ENCODE assay signal across 25 cellular contexts in the genomic region with DNA sequence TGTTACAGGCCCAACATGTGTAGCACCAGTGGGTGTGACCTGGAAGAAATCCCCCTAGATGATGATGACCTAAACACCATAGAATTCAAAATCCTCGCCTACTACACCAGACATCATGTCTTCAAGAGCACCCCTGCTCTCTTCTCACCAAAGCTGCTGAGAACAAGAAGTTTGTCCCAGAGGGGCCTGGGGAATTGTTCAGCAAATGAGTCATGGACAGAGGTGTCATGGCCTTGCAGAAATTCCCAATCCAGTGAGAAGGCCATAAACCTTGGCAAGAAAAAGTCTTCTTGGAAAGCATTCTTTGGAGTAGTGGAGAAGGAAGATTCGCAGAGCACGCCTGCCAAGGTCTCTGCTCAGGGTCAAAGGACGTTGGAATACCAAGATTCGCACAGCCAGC. TPM values are rescaled to one million over a fixed set of nuclear protein-coding genes. Genes with fewer than 3 reads are reported as not detected.
A peak's percentile ranks its signal among the peaks of the same experiment; 100 is the strongest.
DNase-seq lines count a peak whose midpoint lies in the region; ATAC-seq, FAIRE-seq and TF ChIP-seq lines count a peak whose summit lies in the region.
"Had no signal": no experiment of that assay in that cellular context is flagged by ENCODE, and none has a peak within 500 bp of the region (broad histone marks: within the 10 kb centered on the region; RNA-seq: fewer than 3 reads in every experiment).

No MANE protein-coding gene starts in this region.

- H3K4me3 Mint-ChIP-seq in stimulated activated effector memory CD8-positive, alpha-beta T cell treated with anti-CD3 and anti-CD28 coated beads, Interleukin-12 subunit alpha, Interleukin-12 subunit beta, amount 100 ng/mL, for 72 hours, result no peak overlapping the region
- H3K4me3 Mint-ChIP-seq in CD4-positive, alpha-beta memory T cell, result no peak overlapping the region
- H3K4me3 Mint-ChIP-seq: central memory CD8-positive, alpha-beta T cell; stimulated activated naive CD8-positive, alpha-beta T cell treated with anti-CD3 and anti-CD28 coated beads, Interleukin-15, amount 100 ng/mL, for 72 hours had no signal

- no peaks in the 10 kb centered on the region for H3K4me1 ChIP-seq in ascending aorta
- no peaks in the 10 kb centered on the region for H3K4me1 ChIP-seq in CD4-positive, alpha-beta memory T cell (ENCODE audit: insufficient read depth, low read length)

- ATAC-seq in stimulated activated effector memory CD8-positive, alpha-beta T cell treated with anti-CD3 and anti-CD28 coated beads, Interleukin-12 subunit alpha, Interleukin-12 subunit beta, amount 100 ng/mL, for 72 hours, result no peak
- ATAC-seq: Right ventricle myocardium inferior; stimulated activated naive CD8-positive, alpha-beta T cell treated with anti-CD3 and anti-CD28 coated beads, Interleukin-15, amount 100 ng/mL, for 72 hours had no signal

- no peaks in the 10 kb centered on the region for H3K27me3 ChIP-seq in ascending aorta
- no peaks in the 10 kb centered on the region for H3K27me3 ChIP-seq in CD4-positive, alpha-beta memory T cell (ENCODE audit: insufficient read depth, low read length)
- H3K27me3 ChIP-seq: spleen, tibial nerve had no signal

- intact Hi-C loops in ascending aorta (cut with DNase I), result no loop called here
- intact Hi-C loops in CD4-positive, alpha-beta memory T cell (cut with micrococcal nuclease), result no loop called here

- peak overlapping the region; percentile 32 for H3K27ac Mint-ChIP-seq in stimulated activated effector memory CD8-positive, alpha-beta T cell treated with anti-CD3 and anti-CD28 coated beads, Interleukin-12 subunit alpha, Interleukin-12 subunit beta, amount 100 ng/mL, for 72 hours
- H3K27ac Mint-ChIP-seq in CD4-positive, alpha-beta memory T cell, result no peak overlapping the region
- H3K27ac Mint-ChIP-seq: stimulated activated naive CD8-positive, alpha-beta T cell treated with anti-CD3 and anti-CD28 coated beads, Interleukin-15, amount 100 ng/mL, for 72 hours had no signal

- no peak for TF ChIP-seq CTCF in astrocyte of the spinal cord (IDR thresholded peaks at IDR 0.05; ENCODE audit: low read depth, low read length)
- TF ChIP-seq CTCF in fibroblast of the aortic adventitia (IDR thresholded peaks at IDR 0.05; ENCODE audit: insufficient read depth, low read length), result no peak
- no peak for TF ChIP-seq CTCF in ascending aorta (IDR thresholded peaks at IDR 0.05)

- in situ Hi-C loops in astrocyte of the spinal cord (cut with HindIII; ENCODE audit: low sequenced_read_pairs), result no loop called here

- TF ChIP-seq POLR2A in GM12891 (IDR thresholded peaks at IDR 0.05; ENCODE audit: low read depth, low read length), result no peak

- FAIRE-seq in GM12891 (lab: Jason Lieb, UNC), result peak; percentile 28
- FAIRE-seq: GM18507 had no signal

- H3K36me3 Mint-ChIP-seq in stimulated activated effector memory CD8-positive, alpha-beta T cell treated with anti-CD3 and anti-CD28 coated beads, Interleukin-12 subunit alpha, Interleukin-12 subunit beta, amount 100 ng/mL, for 72 hours, result no peaks in the 10 kb centered on the region
- no peaks in the 10 kb centered on the region for H3K36me3 Mint-ChIP-seq in CD4-positive, alpha-beta memory T cell

- H3K36me3 ChIP-seq in ascending aorta, result no peaks in the 10 kb centered on the region
- H3K36me3 ChIP-seq in CD4-positive, alpha-beta memory T cell (ENCODE audit: insufficient read depth, low read length), result no peaks in the 10 kb centered on the region
- H3K36me3 ChIP-seq: spleen, tibial nerve had no signal

- CTCF ChIA-PET in CD4-positive, alpha-beta memory T cell (lab: Charles Lee; ENCODE audit: partially characterized antibody), result interaction anchor here (1.8 kb wide), 1 partner anchor 248 kb away, joined by 4 read pairs; no protein-coding TSS in a partner anchor

- DNase-seq in GM12891 (ENCODE audit: insufficient read length, low spot score), result no peak
- peak; percentile 27 for DNase-seq in astrocyte of the spinal cord (ENCODE audit: low read depth, low spot score)
- peak; percentile 61 for DNase-seq in fibroblast of the aortic adventitia (ENCODE audit: low read depth)
- no peak for DNase-seq in stimulated activated effector memory CD8-positive, alpha-beta T cell treated with anti-CD3 and anti-CD28 coated beads, Interleukin-12 subunit alpha, Interleukin-12 subunit beta, amount 100 ng/mL, for 72 hours (ENCODE audit: low spot score in 2 of 2)
- no peak for DNase-seq in ascending aorta (ENCODE audit: low spot score in 2 of 2)
- DNase-seq in CD4-positive, alpha-beta memory T cell, result no peak
- no peak for DNase-seq in dedifferentiated amniotic fluid mesenchymal stem cell (ENCODE audit: extremely low spot score)
- DNase-seq in NCI-H1417 (lab: John Stamatoyannopoulos, UW), result no peak
- DNase-seq: activated CD4-positive, alpha-beta T cell treated with anti-CD3 and anti-CD28 coated beads, Interleukin-2, amount 50 U/mL, for 48 hours; activated CD4-positive, CD25-positive, alpha-beta regulatory T cell; activated gamma-delta T cell treated with Interleukin-2 at 50 U/mL for 16 hours; COR-L47; NCI-H1694 treated with DMSO at 0.1 percent for 48 hours; NCI-H748 treated with DMSO at 0.1 percent for 48 hours; nucleus accumbens; spleen; stimulated activated naive CD8-positive, alpha-beta T cell treated with anti-CD3 and anti-CD28 coated beads, Interleukin-15, amount 100 ng/mL, for 72 hours had no signal

- no peak overlapping the region for H3K4me3 ChIP-seq in astrocyte of the spinal cord (ENCODE audit: low read depth, low read length)
- H3K4me3 ChIP-seq in fibroblast of the aortic adventitia (ENCODE audit: low read depth, low read length), result no peak overlapping the region
- H3K4me3 ChIP-seq in ascending aorta, result no peak overlapping the region
- no peak overlapping the region for H3K4me3 ChIP-seq in CD4-positive, alpha-beta memory T cell (ENCODE audit: low read length in 2 of 2)
- H3K4me3 ChIP-seq: spleen, tibial nerve had no signal

- no peaks in the 10 kb centered on the region for H3K4me1 Mint-ChIP-seq in stimulated activated effector memory CD8-positive, alpha-beta T cell treated with anti-CD3 and anti-CD28 coated beads, Interleukin-12 subunit alpha, Interleukin-12 subunit beta, amount 100 ng/mL, for 72 hours
- H3K4me1 Mint-ChIP-seq in CD4-positive, alpha-beta memory T cell, result peaks cover 0 to 2% (median 0%) of the 10 kb centered on the region in 4 donors
- H3K4me1 Mint-ChIP-seq: central memory CD8-positive, alpha-beta T cell; stimulated activated naive CD8-positive, alpha-beta T cell treated with anti-CD3 and anti-CD28 coated beads, Interleukin-15, amount 100 ng/mL, for 72 hours had no signal

- H3K27ac ChIP-seq in ascending aorta, result no peak overlapping the region
- H3K27ac ChIP-seq in CD4-positive, alpha-beta memory T cell (ENCODE audit: low read depth, low read length), result no peak overlapping the region
- H3K27ac ChIP-seq: spleen, tibial nerve had no signal

- H3K9me3 ChIP-seq in ascending aorta, result no peaks in the 10 kb centered on the region
- no peaks in the 10 kb centered on the region for H3K9me3 ChIP-seq in CD4-positive, alpha-beta memory T cell (ENCODE audit: control insufficient read depth in 1 of 2, low read length in 2 of 2)
- H3K9me3 ChIP-seq: spleen, tibial nerve had no signal

- no peaks in the 10 kb centered on the region for H3K27me3 Mint-ChIP-seq in CD4-positive, alpha-beta memory T cell
- H3K27me3 Mint-ChIP-seq: stimulated activated naive CD8-positive, alpha-beta T cell treated with anti-CD3 and anti-CD28 coated beads, Interleukin-15, amount 100 ng/mL, for 72 hours had no signal

- no peaks in the 10 kb centered on the region for H3K9me3 Mint-ChIP-seq in stimulated activated effector memory CD8-positive, alpha-beta T cell treated with anti-CD3 and anti-CD28 coated beads, Interleukin-12 subunit alpha, Interleukin-12 subunit beta, amount 100 ng/mL, for 72 hours
- H3K9me3 Mint-ChIP-seq in CD4-positive, alpha-beta memory T cell, result no peaks in the 10 kb centered on the region
- H3K9me3 Mint-ChIP-seq: central memory CD8-positive, alpha-beta T cell; stimulated activated naive CD8-positive, alpha-beta T cell treated with anti-CD3 and anti-CD28 coated beads, Interleukin-15, amount 100 ng/mL, for 72 hours had no signal

- POLR2A ChIA-PET in CD4-positive, alpha-beta memory T cell (lab: Charles Lee; ENCODE audit: partially characterized antibody), result no interaction called here

TF ChIP-seq in GM12891, 5 proteins besides CTCF, POLR2A, EP300 and RAD21:
- TF ChIP-seq TAF1 (IDR thresholded peaks at IDR 0.05; ENCODE audit: low read depth, low read length) (no peak), SPI1 (IDR thresholded peaks at IDR 0.05; ENCODE audit: low read depth, low read length) (no peak), POLR2AphosphoS5 (IDR thresholded peaks at IDR 0.05; ENCODE audit: low read depth, low read length) (no peak), PAX5 (IDR thresholded peaks at IDR 0.05; ENCODE audit: insufficient read depth, low read length, severe bottlenecking) (no peak), POU2F2 (IDR thresholded peaks at IDR 0.05; ENCODE audit: low read depth, low read length) (no peak)
TF ChIP-seq in GM12891: peak in this region for 0.

RNA-seq across cellular contexts. Expression of a gene that starts 8.6 kb away (rescaled TPM):
- polyA plus RNA-seq in GM12891 (2012; ENCODE audit: low read depth, missing spikeins), result 5.9 TPM
- total RNA-seq in fibroblast of the aortic adventitia (ENCODE audit: low replicate concordance) (not detected in 2 replicates), ascending aorta (not detected)
- total RNA-seq in CD4-positive, alpha-beta memory T cell, result 1 to 10 TPM; 1.9 TPM
- 1 to 10 TPM in 1 of 2 donors, under 1 TPM in 1; 0.41 to 1.1 TPM for polyA plus RNA-seq in CD4-positive, alpha-beta memory T cell
- total RNA-seq: glomerular endothelial cell, H4, kidney epithelial cell, myocyte, Right ventricle myocardium inferior, tibial nerve had no signal

Comparison
In these comparisons a context has a peak if more than half of its experiments do, and no peak if none do; other contexts are left out.
1. DNase-seq: peak in astrocyte of the spinal cord (single experiment) and fibroblast of the aortic adventitia (single experiment); none in GM12891 (single experiment), stimulated activated effector memory CD8-positive, alpha-beta T cell treated with anti-CD3 and anti-CD28 coated beads, Interleukin-12 subunit alpha, Interleukin-12 subunit beta, amount 100 ng/mL, for 72 hours (0 of 2), ascending aorta (0 of 2), CD4-positive, alpha-beta memory T cell (0 of 5), dedifferentiated amniotic fluid mesenchymal stem cell (single experiment) and NCI-H1417 (0 of 3).